ENCODE assay signal across 24 cellular contexts in genomic region chr11:79920480-79920879, GRCh38.
"Had no signal": no experiment of that assay in that cellular context is flagged by ENCODE, and none has a peak within 500 bp of the region (broad histone marks: within the 10 kb centered on the region; RNA-seq: fewer than 3 reads in every experiment).

No MANE protein-coding gene starts in this region.

- H3K9me3 ChIP-seq: colonic mucosa, esophagus muscularis mucosa, esophagus squamous epithelium, gastrocnemius medialis, gastroesophageal sphincter, heart left ventricle, heart right ventricle had no signal

- ATAC-seq: effector memory CD8-positive, alpha-beta T cell; esophagus mucosa; foreskin keratinocyte; gastrocnemius medialis; gastroesophageal sphincter had no signal

- H3K4me1 ChIP-seq: colonic mucosa, esophagus muscularis mucosa, esophagus squamous epithelium, foreskin keratinocyte, gastrocnemius medialis, gastroesophageal sphincter had no signal

- DNase-seq: colonic mucosa; cortex of kidney; dermis blood vessel endothelial cell; dorsolateral prefrontal cortex; effector CD4-positive, alpha-beta T cell; effector CD8-positive, alpha-beta T cell; effector memory CD4-positive, alpha-beta T cell; effector memory CD8-positive, alpha-beta T cell; endodermal cell; erythroblast; esophagus squamous epithelium; foreskin fibroblast; foreskin keratinocyte; foreskin melanocyte; gastrocnemius medialis; glutamatergic neuron; head of caudate nucleus; heart left ventricle; heart right ventricle had no signal

- H3K36me3 ChIP-seq: colonic mucosa, esophagus muscularis mucosa, esophagus squamous epithelium, gastrocnemius medialis, gastroesophageal sphincter, heart left ventricle, heart right ventricle had no signal

- H3K27me3 ChIP-seq: colonic mucosa, esophagus muscularis mucosa, esophagus squamous epithelium, foreskin keratinocyte, gastrocnemius medialis, gastroesophageal sphincter, heart left ventricle, heart right ventricle had no signal

- H3K4me3 ChIP-seq: colonic mucosa, coronary artery, dorsolateral prefrontal cortex, esophagus muscularis mucosa, esophagus squamous epithelium, gastrocnemius medialis, gastroesophageal sphincter, heart left ventricle, heart right ventricle had no signal

- H3K27ac ChIP-seq: colonic mucosa, coronary artery, dorsolateral prefrontal cortex, epithelial cell of prostate, esophagus muscularis mucosa, esophagus squamous epithelium, foreskin keratinocyte, gastrocnemius medialis, gastroesophageal sphincter, heart left ventricle, heart right ventricle had no signal
